In the genomic region with DNA sequence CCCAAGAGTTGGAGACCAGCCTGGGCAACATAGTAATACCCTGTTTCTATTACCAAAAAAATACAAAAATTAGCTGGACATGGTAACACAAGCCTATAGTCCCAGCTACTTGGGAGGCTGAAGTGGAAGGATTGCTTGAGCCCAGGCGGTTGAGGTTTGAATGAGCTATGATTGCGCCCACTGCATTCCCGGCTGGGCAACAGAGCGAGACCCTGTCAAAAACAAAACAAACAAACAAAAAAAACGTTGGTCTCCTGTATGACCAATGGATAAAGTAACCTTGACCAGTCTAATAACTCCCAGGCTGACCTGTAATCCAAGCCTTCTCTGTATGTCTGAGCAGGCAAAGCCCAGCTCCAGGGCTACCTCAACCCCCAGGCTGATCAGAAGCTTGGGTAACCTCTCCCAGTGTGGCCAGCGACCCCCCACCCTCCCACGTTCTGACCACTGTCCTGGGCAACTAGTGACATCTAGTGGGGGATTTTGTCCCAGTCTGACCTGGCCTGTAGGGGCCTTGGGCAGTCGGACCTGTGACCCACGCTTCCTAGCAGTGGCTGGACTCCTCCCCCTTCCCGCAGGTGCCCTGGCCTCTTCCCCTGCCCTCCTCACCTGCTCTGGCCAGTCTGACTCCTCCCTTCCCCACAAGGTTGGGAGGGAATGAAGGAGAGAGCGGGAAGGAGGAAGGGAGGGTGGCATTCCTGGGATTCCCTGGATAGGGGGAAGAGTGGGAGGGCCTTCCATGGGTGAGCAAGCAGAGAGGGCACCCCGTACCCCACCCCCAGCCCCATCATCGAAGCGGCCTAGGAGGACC, we compare ENCODE assay signal across 8 cellular contexts. TPM values are rescaled to one million over a fixed set of nuclear protein-coding genes. Genes with fewer than 3 reads are reported as not detected.
DNase-seq lines count a peak whose midpoint lies in the region; ATAC-seq and TF ChIP-seq lines count a peak whose summit lies in the region.

No MANE protein-coding gene starts in this region.

- no peak overlapping the region for H3K23ac ChIP-seq in H9 (ENCODE audit: insufficient read length, low read depth, low read length)

- TF ChIP-seq CTCF in H9 (conservative IDR thresholded peaks at IDR 0.05) (peak; percentile 73), glutamatergic neuron (IDR thresholded peaks at IDR 0.05; ENCODE audit: partially characterized antibody, unreplicated experiment) (peak; percentile 47), psoas muscle (IDR thresholded peaks at IDR 0.05) (peak; percentile 47)

- no peak overlapping the region for H2BK120ac ChIP-seq in H9 (ENCODE audit: low read depth, low read length, poor library complexity, severe bottlenecking)

- H2BK5ac ChIP-seq in H9 (ENCODE audit: insufficient read length, low read length): no peak overlapping the region

- no peaks in the 10 kb centered on the region for H3K79me2 ChIP-seq in H9 (ENCODE audit: insufficient read depth, low read length)

- H3K9ac ChIP-seq in H9 (ENCODE audit: extremely low read depth, insufficient read length, low read length): no peak overlapping the region

- H3K18ac ChIP-seq in H9 (ENCODE audit: insufficient read length, low read depth, low read length): peak overlapping the region; percentile 84

- H3K27ac Mint-ChIP-seq in H9 (peak overlapping the region; percentile 87 to 98 (median 97)), glutamatergic neuron (ENCODE audit: unreplicated experiment) (no peak overlapping the region)
- H3K27ac Mint-ChIP-seq in activated T-cell treated with anti-CD3 and anti-CD28 coated beads, Interleukin-2, amount 50 U/mL, for 72 hours: no peak overlapping the region

- H3K9me3 Mint-ChIP-seq in H9 (no peaks in the 10 kb centered on the region), glutamatergic neuron (ENCODE audit: unreplicated experiment) (peaks cover 1% of the 10 kb centered on the region)
- H3K9me3 Mint-ChIP-seq in activated T-cell treated with anti-CD3 and anti-CD28 coated beads, Interleukin-2, amount 50 U/mL, for 72 hours: no peaks in the 10 kb centered on the region

- peak overlapping the region; percentile 83 for H3K4me2 ChIP-seq in H9 (ENCODE audit: insufficient read depth, insufficient read length, low read length)

- H3K4me3 Mint-ChIP-seq in H9: peak overlapping the region; percentile 65 to 85
- H3K4me3 Mint-ChIP-seq in glutamatergic neuron (ENCODE audit: unreplicated experiment): peak overlapping the region; percentile 64
- peak overlapping the region in 1 of 2 donors; percentile 56 for H3K4me3 Mint-ChIP-seq in activated T-cell treated with anti-CD3 and anti-CD28 coated beads, Interleukin-2, amount 50 U/mL, for 72 hours

- H3K27ac ChIP-seq in H9 (ENCODE audit: insufficient read length, low read depth, low read length) (no peak overlapping the region), psoas muscle (peak overlapping the region; percentile 3)

- H3K4me1 ChIP-seq in H9 (ENCODE audit: insufficient read depth, low read length): peaks cover 2% of the 10 kb centered on the region; the same call in 1 of the 2 replicates
- H3K4me1 ChIP-seq in psoas muscle: peaks cover 24% of the 10 kb centered on the region

- no peak overlapping the region for H2AFZ ChIP-seq in H9 (ENCODE audit: low read length)

- H3K56ac ChIP-seq in H9 (ENCODE audit: insufficient read length, low read depth, low read length): no peak overlapping the region

- H3K14ac ChIP-seq in H9 (ENCODE audit: insufficient read depth, low read length): no peak overlapping the region

- H2BK15ac ChIP-seq in H9 (ENCODE audit: low read depth, low read length): no peak overlapping the region

- DNase-seq in H9 (peak; percentile 99), SK-MEL-5 (ENCODE audit: low read depth, low spot score) (peak; percentile 57), glutamatergic neuron (peak; percentile 69), psoas muscle (no peak), NOMO-1 (lab: John Stamatoyannopoulos, UW; ENCODE audit: unreplicated experiment in 2 of 2) (no peak), cerebellum (ENCODE audit: low spot score) (no peak)
- DNase-seq in stimulated activated naive CD4-positive, alpha-beta T cell treated with Interleukin-2 at 50 U/mL for 16 hours (lab: John Stamatoyannopoulos, UW): no peak
- no peak for DNase-seq in activated T-cell treated with anti-CD3 and anti-CD28 coated beads, Interleukin-2, amount 50 U/mL, for 72 hours

- WGBS in H9 (ENCODE audit: extremely low coverage, insufficient read length, low lambda C conversion rate): no CpG with 5 or more reads among the region's 14 CpGs
- 16 to 22% (median 18%) methylated on average over 13 to 14 of the region's 14 CpGs for WGBS in psoas muscle, 3 donors

- H3K79me1 ChIP-seq in H9 (ENCODE audit: insufficient read depth, low read depth, low read length, poor library complexity, severe bottlenecking): no peaks in the 10 kb centered on the region

- H2BK12ac ChIP-seq in H9 (ENCODE audit: insufficient read length, low read depth, low read length): no peak overlapping the region

- H3K9me3 ChIP-seq in H9 (ENCODE audit: control insufficient read depth, low read depth, low read length) (no peaks in the 10 kb centered on the region), psoas muscle (no peaks in the 10 kb centered on the region)

- H4K8ac ChIP-seq in H9 (replicated peaks; ENCODE audit: insufficient read length, low read depth, low read length): no peak overlapping the region

- no peak overlapping the region for H4K5ac ChIP-seq in H9 (ENCODE audit: insufficient read length, low read depth, low read length)

- H3K36me3 Mint-ChIP-seq in H9 (ENCODE audit: insufficient read depth in 1 of 3, low read depth in 3 of 3) (peaks cover 2 to 23% (median 20%) of the 10 kb centered on the region in 3 experiments; a peak in 5 of 7 replicates), glutamatergic neuron (ENCODE audit: unreplicated experiment) (no peaks in the 10 kb centered on the region)
- H3K36me3 Mint-ChIP-seq in activated T-cell treated with anti-CD3 and anti-CD28 coated beads, Interleukin-2, amount 50 U/mL, for 72 hours (ENCODE audit: insufficient read depth in 2 of 2): no peaks in the 10 kb centered on the region

- H2AK5ac ChIP-seq in H9 (ENCODE audit: insufficient read length, low read length): no peak overlapping the region

- H3K27me3 ChIP-seq in H9 (ENCODE audit: insufficient read depth, low read length): peaks cover 8% of the 10 kb centered on the region
- no peaks in the 10 kb centered on the region for H3K27me3 ChIP-seq in psoas muscle (ENCODE audit: insufficient read depth in 3 of 3, low read length in 2 of 3)

- no peak overlapping the region for H4K91ac ChIP-seq in H9 (ENCODE audit: insufficient read length, low read depth, low read length)

- intact Hi-C loops in psoas muscle (cut with DNase I): loop anchor here in 1 of 2 donors (5.0 kb wide), 1 partner anchor 34 kb away; no protein-coding TSS in a partner anchor

- no peak overlapping the region for H2BK20ac ChIP-seq in H9 (ENCODE audit: low read depth, low read length, poor library complexity, severe bottlenecking)

- H3K27me3 Mint-ChIP-seq in H9 (ENCODE audit: low read depth): peaks cover 48% of the 10 kb centered on the region
- peaks cover 5% of the 10 kb centered on the region for H3K27me3 Mint-ChIP-seq in glutamatergic neuron (ENCODE audit: unreplicated experiment)
- peaks cover 21% of the 10 kb centered on the region for H3K27me3 Mint-ChIP-seq in activated T-cell treated with anti-CD3 and anti-CD28 coated beads, Interleukin-2, amount 50 U/mL, for 72 hours (ENCODE audit: low read depth)

- in situ Hi-C loops in SK-MEL-5 (cut with HindIII; ENCODE audit: low pct_unique_long_range_greater_than_20kb, low sequenced_read_pairs): no loop called here

- H3T11ph ChIP-seq in H9 (ENCODE audit: low read length): no peak overlapping the region

- H3K36me3 ChIP-seq in psoas muscle (ENCODE audit: insufficient read depth in 1 of 2, low read depth in 1 of 2): peaks cover 0 to under 1% of the 10 kb centered on the region in 2 donors

- H3K4me3 ChIP-seq in psoas muscle: peak overlapping the region; percentile 78

- no peaks in the 10 kb centered on the region for H4K20me1 ChIP-seq in H9 (ENCODE audit: control insufficient read depth, insufficient read depth, insufficient read length)

- peaks cover 11% of the 10 kb centered on the region for H3K23me2 ChIP-seq in H9 (ENCODE audit: insufficient read length, low read depth, low read length, poor library complexity, severe bottlenecking)

- no peak overlapping the region for H3K4ac ChIP-seq in H9 (ENCODE audit: low read depth, low read length)

- peak; percentile 64 to 86 (median 78) for ATAC-seq in psoas muscle
- ATAC-seq in activated T-cell treated with anti-CD3 and anti-CD28 coated beads, Interleukin-2, amount 50 U/mL, for 72 hours (replicated peaks in 1 of 2): no peak

- H3K4me1 Mint-ChIP-seq in H9: peaks cover 38 to 48% of the 10 kb centered on the region in 2 experiments
- peaks cover 4% of the 10 kb centered on the region for H3K4me1 Mint-ChIP-seq in glutamatergic neuron (ENCODE audit: low read depth, unreplicated experiment)
- no peaks in the 10 kb centered on the region for H3K4me1 Mint-ChIP-seq in activated T-cell treated with anti-CD3 and anti-CD28 coated beads, Interleukin-2, amount 50 U/mL, for 72 hours (ENCODE audit: low read depth)

RNA-seq across cellular contexts. Expression of a gene that starts 1.0 kb away (rescaled TPM):
- 73.0 and 78.5 TPM in 2 replicates for total RNA-seq in H9 (2021)
- total RNA-seq in SK-MEL-5 (2014; rRNA removed; shearing (Covaris generic)): 1.1 and 2.1 TPM in 2 replicates
- 10.1 and 11.4 TPM in 2 replicates for polyA plus RNA-seq in SK-MEL-5 (2015; cell fraction: cytosol; rRNA removed)
- 5.0 and 6.3 TPM in 2 replicates for polyA plus RNA-seq in SK-MEL-5 (2015; cell fraction: nucleus; rRNA removed)
- total RNA-seq in glutamatergic neuron (ENCODE audit: unreplicated experiment): 47.1 TPM
- 10 to 100 TPM; 20.0 to 44.9 (median 25.0) TPM for total RNA-seq in psoas muscle
- polyA plus RNA-seq in psoas muscle: 10 to 100 TPM; 12.5 to 15.8 (median 15.7) TPM
- total RNA-seq in cerebellum: 4.3 TPM
- under 1 TPM in 1 of 2 donors, not detected in 1; 0.21 TPM for total RNA-seq in activated T-cell treated with anti-CD3 and anti-CD28 coated beads, Interleukin-2, amount 50 U/mL, for 72 hours

RNA-seq across cellular contexts. Expression of a gene that starts 30.2 kb away (rescaled TPM):
- total RNA-seq in H9 (2021) (14.2 and 15.9 TPM in 2 replicates), glutamatergic neuron (ENCODE audit: unreplicated experiment) (not detected), psoas muscle (under 1 TPM in 1 of 4 donors, not detected in 3; 0.34 TPM), cerebellum (0.82 TPM)
- total RNA-seq in SK-MEL-5 (2014; rRNA removed; shearing (Covaris generic)): not detected in 2 replicates
- polyA plus RNA-seq in SK-MEL-5 (2015; cell fraction: cytosol; rRNA removed): not detected in 2 replicates
- polyA plus RNA-seq in SK-MEL-5 (2015; cell fraction: nucleus; rRNA removed): not detected in 2 replicates
- polyA plus RNA-seq in psoas muscle: under 1 TPM in 1 of 3 donors, not detected in 2; 0.08 TPM
- total RNA-seq in activated T-cell treated with anti-CD3 and anti-CD28 coated beads, Interleukin-2, amount 50 U/mL, for 72 hours: not detected

RNA-seq across cellular contexts. Expression of a gene that starts 38.2 kb away (rescaled TPM):
- total RNA-seq in H9 (2021): 175 and 176 TPM in 2 replicates
- 27.3 and 32.6 TPM in 2 replicates for total RNA-seq in SK-MEL-5 (2014; rRNA removed; shearing (Covaris generic))
- polyA plus RNA-seq in SK-MEL-5 (2015; cell fraction: cytosol; rRNA removed): 55.9 and 71.3 TPM in 2 replicates
- polyA plus RNA-seq in SK-MEL-5 (2015; cell fraction: nucleus; rRNA removed): 9.5 and 10.5 TPM in 2 replicates
- 108 TPM for total RNA-seq in glutamatergic neuron (ENCODE audit: unreplicated experiment)
- total RNA-seq in psoas muscle: 10 to 100 TPM; 17.5 to 32.9 (median 24.1) TPM
- 10 to 100 TPM in 2 of 3 donors, 1 to 10 TPM in 1; 9.0 to 18.1 (median 11.2) TPM for polyA plus RNA-seq in psoas muscle
- total RNA-seq in cerebellum: 22.5 TPM
- 1 to 10 TPM; 2.8 to 3.3 TPM for total RNA-seq in activated T-cell treated with anti-CD3 and anti-CD28 coated beads, Interleukin-2, amount 50 U/mL, for 72 hours

RNA-seq across cellular contexts. Expression of a gene that starts 59.3 kb away (rescaled TPM):
- total RNA-seq in H9 (2021): 1.2 and 2.2 TPM in 2 replicates
- 2.7 and 3.7 TPM in 2 replicates for total RNA-seq in SK-MEL-5 (2014; rRNA removed; shearing (Covaris generic))
- 40.6 and 50.8 TPM in 2 replicates for polyA plus RNA-seq in SK-MEL-5 (2015; cell fraction: cytosol; rRNA removed)
- 32.8 and 68.9 TPM in 2 replicates for polyA plus RNA-seq in SK-MEL-5 (2015; cell fraction: nucleus; rRNA removed)
- total RNA-seq in glutamatergic neuron (ENCODE audit: unreplicated experiment): 2.4 TPM
- 10 to 100 TPM; 13.3 to 36.4 (median 25.3) TPM for total RNA-seq in psoas muscle
- 10 to 100 TPM in 1 of 3 donors, 1 to 10 TPM in 2; 5.7 to 13.2 (median 7.8) TPM for polyA plus RNA-seq in psoas muscle
- 1.2 TPM for total RNA-seq in cerebellum
- 100 to 1,000 TPM; 192 to 208 TPM for total RNA-seq in activated T-cell treated with anti-CD3 and anti-CD28 coated beads, Interleukin-2, amount 50 U/mL, for 72 hours

Comparison
In these comparisons a context has a peak if more than half of its experiments do, and no peak if none do; other contexts are left out.
1. DNase-seq: peak in H9 (single experiment), SK-MEL-5 (single experiment) and glutamatergic neuron (single experiment); none in psoas muscle (0 of 2), NOMO-1 (0 of 2), stimulated activated naive CD4-positive, alpha-beta T cell treated with Interleukin-2 at 50 U/mL for 16 hours (single experiment), cerebellum (single experiment) and activated T-cell treated with anti-CD3 and anti-CD28 coated beads, Interleukin-2, amount 50 U/mL, for 72 hours (0 of 2).
2. H3K27ac Mint-ChIP-seq: peak in H9 (3 of 3); none in glutamatergic neuron (single experiment) and activated T-cell treated with anti-CD3 and anti-CD28 coated beads, Interleukin-2, amount 50 U/mL, for 72 hours (single experiment).
3. ATAC-seq: peak in psoas muscle (4 of 4); none in activated T-cell treated with anti-CD3 and anti-CD28 coated beads, Interleukin-2, amount 50 U/mL, for 72 hours (0 of 2).
4. Peak in every context shown above with its lines, with median percentiles within 50 percentile points of each other: CTCF ChIP-seq.